ENCODE assay signal across 17 cellular contexts in the genomic region with DNA sequence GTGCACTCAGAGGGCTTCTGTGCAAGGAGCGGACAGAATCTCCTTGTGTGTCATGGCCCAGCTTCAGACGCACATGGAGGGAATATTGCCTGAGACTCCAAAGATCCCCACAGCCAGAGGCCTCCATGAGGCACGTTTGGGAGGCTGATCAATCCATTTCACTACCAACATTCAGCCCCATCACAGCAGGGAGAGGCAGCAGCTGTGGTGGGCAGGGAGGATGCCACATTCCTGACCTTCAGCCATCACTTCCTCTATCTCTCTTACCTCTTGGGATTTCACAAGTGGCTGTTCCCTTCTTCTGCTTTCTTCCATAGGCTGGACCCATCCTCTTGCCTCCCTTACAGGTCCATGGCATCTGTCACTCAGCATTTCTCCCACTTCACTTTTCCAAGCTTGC.
"Had no signal": no experiment of that assay in that cellular context is flagged by ENCODE, and none has a peak within 500 bp of the region (broad histone marks: within the 10 kb centered on the region; RNA-seq: fewer than 3 reads in every experiment).

No MANE protein-coding gene starts in this region.

- H3K4me1 ChIP-seq: prostate gland had no signal

- H3K9me3 ChIP-seq: esophagus muscularis mucosa, mucosa of descending colon, prostate gland, upper lobe of right lung had no signal

- H3K27me3 ChIP-seq: dorsolateral prefrontal cortex, esophagus muscularis mucosa, upper lobe of right lung had no signal

- ATAC-seq: activated CD8-positive, alpha-beta memory T cell treated with anti-CD3 and anti-CD28 coated beads, Interleukin-2, amount 10 ng/mL, durations not matched to agents 7 days and 5 days; activated naive CD4-positive, alpha-beta T cell treated with anti-CD3 and anti-CD28 coated beads, Interleukin-2, amount 50 U/mL, for 72 hours; mucosa of descending colon; natural killer cell treated with Interleukin-12 subunit alpha and Interleukin-12 subunit beta and Interleukin-15 and Interleukin-18, amount 100 ng/mL, for 72 hours; sciatic nerve; upper lobe of right lung had no signal

- H3K4me3 ChIP-seq: dorsolateral prefrontal cortex, esophagus muscularis mucosa, mucosa of descending colon, prostate gland, upper lobe of right lung had no signal

- H3K27ac ChIP-seq: esophagus muscularis mucosa, prostate gland, upper lobe of right lung had no signal

- DNase-seq: activated CD4-positive, alpha-beta T cell treated with anti-CD3 and anti-CD28 coated beads for 1 hour; activated CD4-positive, alpha-beta T cell treated with anti-CD3 and anti-CD28 coated beads, Interleukin-2, amount 50 U/mL, for 48 hours; activated CD8-positive, alpha-beta memory T cell treated with anti-CD3 and anti-CD28 coated beads, Interleukin-2, amount 10 ng/mL, durations not matched to agents 7 days and 5 days; activated effector memory CD4-positive, alpha-beta T cell treated with Interleukin-2 at 50 U/mL for 16 hours; activated T-cell treated with anti-CD3 and anti-CD28 coated beads, Interleukin-2, amount 50 U/mL, for 24 hours; dorsolateral prefrontal cortex; glutamatergic neuron; mucosa of descending colon; occipital lobe; stimulated activated CD4-positive, alpha-beta T cell treated with anti-CD3 and anti-CD28 coated beads, Interleukin-2, amount 100 ng/mL, for 24 hours; stimulated activated naive CD4-positive, alpha-beta T cell treated with Interleukin-2 at 50 U/mL for 16 hours; upper lobe of right lung had no signal

- H3K36me3 ChIP-seq: esophagus muscularis mucosa, prostate gland, upper lobe of right lung had no signal
